Comparison of ENCODE assay signal across 8 cellular contexts in genomic region chr14:54773171-54774006, GRCh38.
DNase-seq lines count a peak whose midpoint lies in the region; ATAC-seq and TF ChIP-seq lines count a peak whose summit lies in the region.

No MANE protein-coding gene starts in this region.

- H3K36me3 ChIP-seq in KOPT-K1 (ENCODE audit: insufficient read depth, low read length) = no peaks in the 10 kb centered on the region
- peaks cover 76% of the 10 kb centered on the region for H3K36me3 ChIP-seq in RWPE2 (ENCODE audit: low read depth)
- H3K36me3 ChIP-seq in gastroesophageal sphincter = peaks cover 0 to 35% of the 10 kb centered on the region in 2 donors
- H3K36me3 ChIP-seq in suprapubic skin = peaks cover 18% of the 10 kb centered on the region

- peak overlapping the region; percentile 43 for H3K27ac ChIP-seq in KOPT-K1 (ENCODE audit: low read depth, low read length, poor library complexity, severe bottlenecking)
- H3K27ac ChIP-seq in RWPE2 (ENCODE audit: poor library complexity, severe bottlenecking) = peak overlapping the region; percentile 94
- H3K27ac ChIP-seq in gastroesophageal sphincter = peak overlapping the region; percentile 90 to 95 (median 92)
- H3K27ac ChIP-seq in suprapubic skin = peak overlapping the region; percentile 86

- TF ChIP-seq POLR2A in gastroesophageal sphincter (IDR thresholded peaks at IDR 0.05) (no peak), suprapubic skin (IDR thresholded peaks at IDR 0.05) (no peak)

- peak; percentile 65 for ATAC-seq in GM21529 (IDR thresholded peaks at IDR 0.05; ENCODE audit: unreplicated experiment)
- peak; percentile 94 for ATAC-seq in RWPE2 (ENCODE audit: low read depth)
- peak; percentile 91 for ATAC-seq in gastroesophageal sphincter

- TF ChIP-seq EP300 in gastroesophageal sphincter (IDR thresholded peaks at IDR 0.05) = no peak
- no peak for TF ChIP-seq EP300 in suprapubic skin (IDR thresholded peaks at IDR 0.05)

- DNase-seq in Caki2 (ENCODE audit: low read depth) (peak; percentile 97), RWPE2 (ENCODE audit: low spot score) (peak; percentile 98), non-pigmented ciliary epithelial cell (ENCODE audit: low read depth) (peak; percentile 99), suprapubic skin (ENCODE audit: low spot score in 2 of 2) (peak; percentile 92 to 94)
- DNase-seq in activated naive CD4-positive, alpha-beta T cell treated with anti-CD3 and anti-CD28 coated beads, Interleukin-2, amount 10 ng/mL, durations not matched to agents 7 days and 5 days = peak; percentile 86

- H3K4me3 Mint-ChIP-seq in activated naive CD4-positive, alpha-beta T cell treated with anti-CD3 and anti-CD28 coated beads, Interleukin-2, amount 10 ng/mL, durations not matched to agents 7 days and 5 days = peak overlapping the region; percentile 27

- in situ Hi-C loops in Caki2 (cut with HindIII; ENCODE audit: low pct_unique_long_range_greater_than_20kb, low sequenced_read_pairs) = no loop called here

- no peaks in the 10 kb centered on the region for H3K27me3 ChIP-seq in RWPE2 (ENCODE audit: insufficient read depth, poor library complexity, severe bottlenecking)
- H3K27me3 ChIP-seq in gastroesophageal sphincter = no peaks in the 10 kb centered on the region
- H3K27me3 ChIP-seq in suprapubic skin = no peaks in the 10 kb centered on the region

- H3K4me1 ChIP-seq in RWPE2 (ENCODE audit: insufficient read depth, poor library complexity, severe bottlenecking) (peaks cover 31% of the 10 kb centered on the region), gastroesophageal sphincter (peaks cover 0 to 74% (median 25%) of the 10 kb centered on the region in 3 donors), suprapubic skin (peaks cover 24% of the 10 kb centered on the region)

- H3K9me3 Mint-ChIP-seq in activated naive CD4-positive, alpha-beta T cell treated with anti-CD3 and anti-CD28 coated beads, Interleukin-2, amount 10 ng/mL, durations not matched to agents 7 days and 5 days = no peaks in the 10 kb centered on the region

- TF ChIP-seq CTCF in RWPE2 (IDR thresholded peaks at IDR 0.05; ENCODE audit: poor library complexity, severe bottlenecking) (peak; percentile 92), gastroesophageal sphincter (IDR thresholded peaks at IDR 0.05) (peak; percentile 40 to 94 (median 86)), suprapubic skin (IDR thresholded peaks at IDR 0.05) (peak; percentile 58 to 84)

- no peak overlapping the region for H3K4me3 ChIP-seq in RWPE2 (ENCODE audit: severe bottlenecking)
- H3K4me3 ChIP-seq in gastroesophageal sphincter = no peak overlapping the region
- H3K4me3 ChIP-seq in suprapubic skin = no peak overlapping the region

- H3K27me3 Mint-ChIP-seq in activated naive CD4-positive, alpha-beta T cell treated with anti-CD3 and anti-CD28 coated beads, Interleukin-2, amount 10 ng/mL, durations not matched to agents 7 days and 5 days = peaks cover 32% of the 10 kb centered on the region

- WGBS in gastroesophageal sphincter (ENCODE audit: low coverage in 1 of 2), 2 donors = 0 to 11% methylated on average over 3 to 6 of the region's 19 CpGs
- 12% methylated on average over 19 of the region's 19 CpGs for WGBS in suprapubic skin

- peak overlapping the region; percentile 79 for H3K27ac Mint-ChIP-seq in activated naive CD4-positive, alpha-beta T cell treated with anti-CD3 and anti-CD28 coated beads, Interleukin-2, amount 10 ng/mL, durations not matched to agents 7 days and 5 days

- H3K9me3 ChIP-seq in KOPT-K1 (ENCODE audit: insufficient read depth, low read length, poor library complexity, severe bottlenecking) (no peaks in the 10 kb centered on the region), RWPE2 (ENCODE audit: severe bottlenecking) (no peaks in the 10 kb centered on the region), gastroesophageal sphincter (no peaks in the 10 kb centered on the region), suprapubic skin (no peaks in the 10 kb centered on the region)

- CTCF ChIA-PET in activated naive CD4-positive, alpha-beta T cell treated with anti-CD3 and anti-CD28 coated beads, Interleukin-2, amount 10 ng/mL, durations not matched to agents 7 days and 5 days (lab: Charles Lee) = interaction anchor here (0.7 to 6.3 kb wide), 53 partner anchors 9 to 264 kb away, joined by 3 to 221 read pairs (median 5); partner anchors contain the start of genes CGRRF1, GCH1 and SAMD4A

- H3K36me3 Mint-ChIP-seq in activated naive CD4-positive, alpha-beta T cell treated with anti-CD3 and anti-CD28 coated beads, Interleukin-2, amount 10 ng/mL, durations not matched to agents 7 days and 5 days = no peaks in the 10 kb centered on the region

- peaks cover 50% of the 10 kb centered on the region for H3K4me1 Mint-ChIP-seq in activated naive CD4-positive, alpha-beta T cell treated with anti-CD3 and anti-CD28 coated beads, Interleukin-2, amount 10 ng/mL, durations not matched to agents 7 days and 5 days

Comparison
In these comparisons a context has a peak if more than half of its experiments do, and no peak if none do; other contexts are left out.
1. H3K27ac ChIP-seq: peak in every context shown above with its lines; median percentile 94 in RWPE2; 92 in gastroesophageal sphincter; 86 in suprapubic skin; 43 in KOPT-K1.